In genomic region chr3:176526194-176526593, GRCh38 we compare ENCODE assay signal across 2 cellular contexts.
A peak's percentile ranks its signal among the peaks of the same experiment; 100 is the strongest.
TF ChIP-seq lines count a peak whose summit lies in the region.

No MANE protein-coding gene starts in this region.

TF ChIP-seq in SK-N-SH treated with all-trans-retinoic acid at 6 μM for 48 hours, 23 proteins besides CTCF, POLR2A, EP300 and RAD21 (continued from another document):
- peak; percentile 68; the same call in 1 of the 2 replicates for TF ChIP-seq TSHZ2 (CRISPR knock-in tag; IDR thresholded peaks at IDR 0.05)
- no peak for TF ChIP-seq ZNF8 (CRISPR knock-in tag; IDR thresholded peaks at IDR 0.05)
- TF ChIP-seq TOX (CRISPR knock-in tag; IDR thresholded peaks at IDR 0.05; ENCODE audit: borderline replicate concordance): no peak
- TF ChIP-seq ESRRG (CRISPR knock-in tag; IDR thresholded peaks at IDR 0.05): 0 out of 2 replicates have a peak, but pooled peaks have one; percentile 22

TF ChIP-seq in SK-N-SH, 30 proteins besides CTCF, POLR2A, EP300 and RAD21 (continued from another document):
- no peak for TF ChIP-seq EZH2phosphoT487 (IDR thresholded peaks at IDR 0.05; ENCODE audit: borderline replicate concordance, low read depth)
